In the genomic region with DNA sequence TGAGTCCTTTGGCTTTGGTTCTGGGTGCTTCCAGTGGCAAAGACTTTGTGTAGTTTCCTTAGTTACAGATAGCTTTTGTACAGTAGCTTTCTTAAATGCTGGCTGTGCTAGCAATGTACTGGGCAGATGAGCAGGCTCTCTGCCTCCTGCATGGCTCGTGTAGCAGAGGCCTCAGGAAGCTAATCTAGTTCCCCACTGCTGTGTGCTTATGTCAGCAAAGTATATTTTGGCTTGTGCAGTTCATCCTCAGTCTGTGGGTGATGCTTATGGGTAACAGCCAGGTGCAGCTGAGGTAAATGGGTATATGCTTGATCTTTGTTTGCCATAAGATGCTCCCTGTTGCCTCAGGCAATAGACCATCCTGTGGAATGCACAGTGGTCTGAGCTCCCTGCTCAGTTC, we compare ENCODE assay signal across 20 cellular contexts.
A peak's percentile ranks its signal among the peaks of the same experiment; 100 is the strongest.
DNase-seq lines count a peak whose midpoint lies in the region; ATAC-seq, FAIRE-seq and TF ChIP-seq lines count a peak whose summit lies in the region.
"Had no signal": no experiment of that assay in that cellular context is flagged by ENCODE, and none has a peak within 500 bp of the region (broad histone marks: within the 10 kb centered on the region; RNA-seq: fewer than 3 reads in every experiment).

No MANE protein-coding gene starts in this region.

- in situ Hi-C loops in ACHN (cut with HindIII; ENCODE audit: low pct_ligation_motif_present, low pct_unique_long_range_greater_than_20kb, low sequenced_read_pairs), result no loop called here

- DNase-seq in HTR-8/SVneo (ENCODE audit: insufficient read length, low spot score), result no peak
- no peak for DNase-seq in WTC11 (ENCODE audit: low spot score)
- peak in 1 of 61 donors; percentile 3 for DNase-seq in caudate nucleus (lab: John Stamatoyannopoulos, UW)
- DNase-seq in osteocyte (ENCODE audit: extremely low spot score, unreplicated experiment), result no peak
- no peak for DNase-seq in ACHN
- DNase-seq: 8988T; Caco-2; CD4-positive, alpha-beta T cell; DMS153; DMS79 treated with DMSO at 0.1 percent for 48 hours; H9; IMR-90; KBM-7 had no signal

- peak overlapping the region; percentile 44 for H3K27ac ChIP-seq in caudate nucleus (ENCODE audit: low read depth, low read length)
- H3K27ac ChIP-seq: C4-2B, HL-60 had no signal

- CTCF ChIA-PET in WTC11 (lab: Charles Lee), result interaction anchor here (1.0 to 1.6 kb wide), 3 partner anchors 16 to 107 kb away, joined by 3 to 4 read pairs (median 3); no protein-coding TSS in a partner anchor

- FAIRE-seq in HTR-8/SVneo (lab: Jason Lieb, UNC), result peak; percentile 54
- FAIRE-seq: GM12878, H1 had no signal

- POLR2A ChIA-PET in WTC11 (lab: Charles Lee), result no interaction called here

- no peak for TF ChIP-seq CTCF in WTC11 (IDR thresholded peaks at IDR 0.05)
- no peak for TF ChIP-seq CTCF in osteocyte (IDR thresholded peaks at IDR 0.05)

- no peaks in the 10 kb centered on the region for H3K27me3 Mint-ChIP-seq in WTC11 (ENCODE audit: low read depth)
- H3K27me3 Mint-ChIP-seq in osteocyte (ENCODE audit: unreplicated experiment), result no peaks in the 10 kb centered on the region

- H3K9me3 Mint-ChIP-seq in WTC11, result peaks cover 7% of the 10 kb centered on the region; the same call in 1 of the 2 replicates
- peaks cover 3% of the 10 kb centered on the region for H3K9me3 Mint-ChIP-seq in osteocyte (ENCODE audit: unreplicated experiment)
- H3K9me3 Mint-ChIP-seq: CD4-positive, alpha-beta T cell; H9 had no signal

- H3K36me3 Mint-ChIP-seq in WTC11, result no peaks in the 10 kb centered on the region
- no peaks in the 10 kb centered on the region for H3K36me3 Mint-ChIP-seq in osteocyte (ENCODE audit: unreplicated experiment)

- ATAC-seq in WTC11 (peak; percentile 22; the same call in 1 of the 2 replicates), GM21737 (IDR thresholded peaks at IDR 0.05; ENCODE audit: unreplicated experiment) (no peak), HG02885 (IDR thresholded peaks at IDR 0.05; ENCODE audit: poor library complexity, unreplicated experiment) (no peak), HG03378 (IDR thresholded peaks at IDR 0.05; ENCODE audit: unreplicated experiment) (no peak)
- ATAC-seq: GM12878 had no signal

- H3K4me1 Mint-ChIP-seq in WTC11, result no peaks in the 10 kb centered on the region
- peaks cover 22% of the 10 kb centered on the region for H3K4me1 Mint-ChIP-seq in osteocyte (ENCODE audit: unreplicated experiment)
- H3K4me1 Mint-ChIP-seq: H9 had no signal

- H3K4me3 Mint-ChIP-seq in WTC11, result no peak overlapping the region
- H3K4me3 Mint-ChIP-seq in osteocyte (ENCODE audit: unreplicated experiment), result no peak overlapping the region
- H3K4me3 Mint-ChIP-seq: CD4-positive, alpha-beta T cell; H9 had no signal

- H3K27ac Mint-ChIP-seq in WTC11, result no peak overlapping the region
- peak overlapping the region; percentile 2 for H3K27ac Mint-ChIP-seq in osteocyte (ENCODE audit: unreplicated experiment)
- H3K27ac Mint-ChIP-seq: CD4-positive, alpha-beta T cell; H9 had no signal

TF ChIP-seq in WTC11, 78 proteins besides CTCF, POLR2A, EP300 and RAD21 (continues in another document):
- TF ChIP-seq CREM (CRISPR knock-in tag; IDR thresholded peaks at IDR 0.05) (no peak), ZNF138 (CRISPR knock-in tag; conservative IDR thresholded peaks at IDR 0.05) (no peak), TEAD4 (CRISPR knock-in tag; IDR thresholded peaks at IDR 0.05) (no peak), ATF1 (CRISPR knock-in tag; IDR thresholded peaks at IDR 0.05) (no peak), RORB (CRISPR knock-in tag; IDR thresholded peaks at IDR 0.05) (no peak), NFYB (CRISPR knock-in tag; conservative IDR thresholded peaks at IDR 0.05; ENCODE audit: low read depth) (no peak), OVOL2 (CRISPR knock-in tag; IDR thresholded peaks at IDR 0.05; ENCODE audit: borderline replicate concordance) (no peak), TEAD1 (CRISPR knock-in tag; IDR thresholded peaks at IDR 0.05) (no peak), NR2C2 (CRISPR knock-in tag; IDR thresholded peaks at IDR 0.05) (no peak), ZNF416 (CRISPR knock-in tag; IDR thresholded peaks at IDR 0.05) (no peak), SMAD3 (CRISPR knock-in tag; IDR thresholded peaks at IDR 0.05; ENCODE audit: borderline replicate concordance) (no peak), FOXJ3 (CRISPR knock-in tag; IDR thresholded peaks at IDR 0.05; ENCODE audit: borderline replicate concordance) (no peak)
- TF ChIP-seq, protein P1, sequence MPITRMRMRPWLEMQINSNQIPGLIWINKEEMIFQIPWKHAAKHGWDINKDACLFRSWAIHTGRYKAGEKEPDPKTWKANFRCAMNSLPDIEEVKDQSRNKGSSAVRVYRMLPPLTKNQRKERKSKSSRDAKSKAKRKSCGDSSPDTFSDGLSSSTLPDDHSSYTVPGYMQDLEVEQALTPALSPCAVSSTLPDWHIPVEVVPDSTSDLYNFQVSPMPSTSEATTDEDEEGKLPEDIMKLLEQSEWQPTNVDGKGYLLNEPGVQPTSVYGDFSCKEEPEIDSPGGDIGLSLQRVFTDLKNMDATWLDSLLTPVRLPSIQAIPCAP (CRISPR knock-in tag; IDR thresholded peaks at IDR 0.05), result no peak
- TF ChIP-seq, protein P2, sequence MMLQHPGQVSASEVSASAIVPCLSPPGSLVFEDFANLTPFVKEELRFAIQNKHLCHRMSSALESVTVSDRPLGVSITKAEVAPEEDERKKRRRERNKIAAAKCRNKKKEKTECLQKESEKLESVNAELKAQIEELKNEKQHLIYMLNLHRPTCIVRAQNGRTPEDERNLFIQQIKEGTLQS (CRISPR knock-in tag; conservative IDR thresholded peaks at IDR 0.05), result no peak
- TF ChIP-seq, protein P3, sequence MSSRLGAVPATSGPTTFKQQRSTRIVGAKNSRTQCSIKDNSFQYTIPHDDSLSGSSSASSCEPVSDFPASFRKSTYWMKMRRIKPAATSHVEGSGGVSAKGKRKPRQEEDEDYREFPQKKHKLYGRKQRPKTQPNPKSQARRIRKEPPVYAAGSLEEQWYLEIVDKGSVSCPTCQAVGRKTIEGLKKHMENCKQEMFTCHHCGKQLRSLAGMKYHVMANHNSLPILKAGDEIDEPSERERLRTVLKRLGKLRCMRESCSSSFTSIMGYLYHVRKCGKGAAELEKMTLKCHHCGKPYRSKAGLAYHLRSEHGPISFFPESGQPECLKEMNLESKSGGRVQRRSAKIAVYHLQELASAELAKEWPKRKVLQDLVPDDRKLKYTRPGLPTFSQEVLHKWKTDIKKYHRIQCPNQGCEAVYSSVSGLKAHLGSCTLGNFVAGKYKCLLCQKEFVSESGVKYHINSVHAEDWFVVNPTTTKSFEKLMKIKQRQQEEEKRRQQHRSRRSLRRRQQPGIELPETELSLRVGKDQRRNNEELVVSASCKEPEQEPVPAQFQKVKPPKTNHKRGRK (CRISPR knock-in tag; IDR thresholded peaks at IDR 0.05; ENCODE audit: borderline replicate concordance), result no peak
- TF ChIP-seq, protein P4, sequence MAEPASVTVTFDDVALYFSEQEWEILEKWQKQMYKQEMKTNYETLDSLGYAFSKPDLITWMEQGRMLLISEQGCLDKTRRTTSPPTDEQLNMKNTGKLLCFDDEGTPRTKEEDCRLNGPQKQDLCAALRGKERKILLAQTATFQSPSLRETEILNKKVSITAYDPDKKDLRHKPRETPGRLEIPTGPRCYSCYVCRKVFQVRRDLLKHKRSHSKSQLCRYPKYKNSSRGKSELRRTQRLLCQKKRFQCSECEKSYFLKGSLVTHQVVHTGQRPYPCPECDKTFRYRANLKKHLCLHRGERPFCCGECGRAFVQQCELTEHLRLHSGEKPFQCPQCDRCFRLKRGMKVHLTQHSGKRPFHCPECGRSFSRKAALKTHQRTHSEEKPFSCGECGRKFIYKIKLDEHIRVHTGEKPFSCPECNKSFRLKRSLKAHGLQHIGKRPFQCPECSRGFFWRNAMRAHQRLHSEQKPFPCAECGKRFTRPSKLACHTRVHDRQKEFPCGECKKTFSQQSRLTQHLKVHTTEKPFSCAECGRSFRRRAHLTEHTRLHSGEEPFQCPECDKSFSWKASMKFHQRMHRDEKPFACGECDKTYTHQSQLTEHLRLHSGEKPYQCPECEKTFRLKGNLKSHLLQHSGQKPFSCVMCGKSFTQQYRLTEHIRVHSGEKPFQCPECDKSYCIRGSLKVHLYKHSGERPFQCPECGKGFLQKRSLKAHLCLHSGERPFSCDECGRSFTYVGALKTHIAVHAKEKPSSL (CRISPR knock-in tag; conservative IDR thresholded peaks at IDR 0.05), result no peak
- TF ChIP-seq, protein P5, sequence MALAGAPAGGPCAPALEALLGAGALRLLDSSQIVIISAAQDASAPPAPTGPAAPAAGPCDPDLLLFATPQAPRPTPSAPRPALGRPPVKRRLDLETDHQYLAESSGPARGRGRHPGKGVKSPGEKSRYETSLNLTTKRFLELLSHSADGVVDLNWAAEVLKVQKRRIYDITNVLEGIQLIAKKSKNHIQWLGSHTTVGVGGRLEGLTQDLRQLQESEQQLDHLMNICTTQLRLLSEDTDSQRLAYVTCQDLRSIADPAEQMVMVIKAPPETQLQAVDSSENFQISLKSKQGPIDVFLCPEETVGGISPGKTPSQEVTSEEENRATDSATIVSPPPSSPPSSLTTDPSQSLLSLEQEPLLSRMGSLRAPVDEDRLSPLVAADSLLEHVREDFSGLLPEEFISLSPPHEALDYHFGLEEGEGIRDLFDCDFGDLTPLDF (CRISPR knock-in tag; IDR thresholded peaks at IDR 0.05), result no peak
- TF ChIP-seq, protein P6, sequence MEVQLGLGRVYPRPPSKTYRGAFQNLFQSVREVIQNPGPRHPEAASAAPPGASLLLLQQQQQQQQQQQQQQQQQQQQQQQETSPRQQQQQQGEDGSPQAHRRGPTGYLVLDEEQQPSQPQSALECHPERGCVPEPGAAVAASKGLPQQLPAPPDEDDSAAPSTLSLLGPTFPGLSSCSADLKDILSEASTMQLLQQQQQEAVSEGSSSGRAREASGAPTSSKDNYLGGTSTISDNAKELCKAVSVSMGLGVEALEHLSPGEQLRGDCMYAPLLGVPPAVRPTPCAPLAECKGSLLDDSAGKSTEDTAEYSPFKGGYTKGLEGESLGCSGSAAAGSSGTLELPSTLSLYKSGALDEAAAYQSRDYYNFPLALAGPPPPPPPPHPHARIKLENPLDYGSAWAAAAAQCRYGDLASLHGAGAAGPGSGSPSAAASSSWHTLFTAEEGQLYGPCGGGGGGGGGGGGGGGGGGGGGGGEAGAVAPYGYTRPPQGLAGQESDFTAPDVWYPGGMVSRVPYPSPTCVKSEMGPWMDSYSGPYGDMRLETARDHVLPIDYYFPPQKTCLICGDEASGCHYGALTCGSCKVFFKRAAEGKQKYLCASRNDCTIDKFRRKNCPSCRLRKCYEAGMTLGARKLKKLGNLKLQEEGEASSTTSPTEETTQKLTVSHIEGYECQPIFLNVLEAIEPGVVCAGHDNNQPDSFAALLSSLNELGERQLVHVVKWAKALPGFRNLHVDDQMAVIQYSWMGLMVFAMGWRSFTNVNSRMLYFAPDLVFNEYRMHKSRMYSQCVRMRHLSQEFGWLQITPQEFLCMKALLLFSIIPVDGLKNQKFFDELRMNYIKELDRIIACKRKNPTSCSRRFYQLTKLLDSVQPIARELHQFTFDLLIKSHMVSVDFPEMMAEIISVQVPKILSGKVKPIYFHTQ (CRISPR knock-in tag; IDR thresholded peaks at IDR 0.05), result no peak
